In the genomic region with DNA sequence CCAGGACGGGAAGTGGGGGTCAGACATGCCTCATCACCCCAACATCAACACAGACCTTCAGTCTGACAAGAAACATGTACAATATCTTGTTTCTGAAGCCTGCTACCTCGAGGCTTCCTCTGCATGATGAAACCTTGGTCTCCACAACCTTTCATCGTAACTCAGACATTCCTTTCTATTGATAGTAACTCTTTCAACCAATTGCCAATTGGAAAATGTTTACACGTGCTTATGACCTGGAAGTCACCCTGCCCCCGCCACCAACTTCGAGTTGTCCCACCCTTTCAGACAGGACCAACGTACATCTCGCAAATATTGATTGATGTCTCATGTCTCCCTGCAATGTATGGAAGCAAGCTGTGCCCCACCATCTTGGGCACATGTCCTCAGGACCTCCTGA, we compare ENCODE assay signal across 1 cellular context.
A peak's percentile ranks its signal among the peaks of the same experiment; 100 is the strongest.
TF ChIP-seq lines count a peak whose summit lies in the region.

No MANE protein-coding gene starts in this region.

TF ChIP-seq in HepG2, 621 proteins besides CTCF, POLR2A, EP300 and RAD21 (continued from another document):
- peak; percentile 59; the same call in 1 of the 2 replicates for TF ChIP-seq NCOA2 (CRISPR knock-in tag; IDR thresholded peaks at IDR 0.05)
- TF ChIP-seq ZNF644 (CRISPR knock-in tag; IDR thresholded peaks at IDR 0.05; ENCODE audit: low read depth), result peak; percentile 61; the same call in 1 of the 2 replicates
- TF ChIP-seq RARA (CRISPR knock-in tag; IDR thresholded peaks at IDR 0.05), result peak; percentile 95
- 0 out of 2 replicates have a peak, but pooled peaks have one; percentile 42 for TF ChIP-seq NR2F6 (IDR thresholded peaks at IDR 0.05)
- TF ChIP-seq NR2F6 (CRISPR knock-in tag; IDR thresholded peaks at IDR 0.05), result no peak
- TF ChIP-seq, protein P1, sequence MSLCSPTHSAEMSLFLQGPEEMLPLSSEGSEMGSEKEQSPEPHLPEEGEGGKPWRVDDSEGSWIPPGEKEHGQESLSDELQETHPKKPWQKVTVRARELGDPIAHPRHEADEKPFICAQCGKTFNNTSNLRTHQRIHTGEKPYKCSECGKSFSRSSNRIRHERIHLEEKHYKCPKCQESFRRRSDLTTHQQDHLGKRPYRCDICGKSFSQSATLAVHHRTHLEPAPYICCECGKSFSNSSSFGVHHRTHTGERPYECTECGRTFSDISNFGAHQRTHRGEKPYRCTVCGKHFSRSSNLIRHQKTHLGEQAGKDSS (CRISPR knock-in tag; IDR thresholded peaks at IDR 0.05; ENCODE audit: borderline replicate concordance, low read depth), result no peak
- TF ChIP-seq, protein P2, sequence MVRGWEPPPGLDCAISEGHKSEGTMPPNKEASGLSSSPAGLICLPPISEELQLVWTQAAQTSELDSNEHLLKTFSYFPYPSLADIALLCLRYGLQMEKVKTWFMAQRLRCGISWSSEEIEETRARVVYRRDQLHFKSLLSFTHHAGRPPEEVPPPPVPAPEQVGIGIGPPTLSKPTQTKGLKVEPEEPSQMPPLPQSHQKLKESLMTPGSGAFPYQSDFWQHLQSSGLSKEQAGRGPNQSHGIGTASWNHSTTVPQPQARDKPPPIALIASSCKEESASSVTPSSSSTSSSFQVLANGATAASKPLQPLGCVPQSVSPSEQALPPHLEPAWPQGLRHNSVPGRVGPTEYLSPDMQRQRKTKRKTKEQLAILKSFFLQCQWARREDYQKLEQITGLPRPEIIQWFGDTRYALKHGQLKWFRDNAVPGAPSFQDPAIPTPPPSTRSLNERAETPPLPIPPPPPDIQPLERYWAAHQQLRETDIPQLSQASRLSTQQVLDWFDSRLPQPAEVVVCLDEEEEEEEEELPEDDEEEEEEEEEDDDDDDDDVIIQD (CRISPR knock-in tag; IDR thresholded peaks at IDR 0.05; ENCODE audit: low read depth), result peak; percentile 37; the same call in 1 of the 2 replicates
- TF ChIP-seq ONECUT2 (CRISPR knock-in tag; IDR thresholded peaks at IDR 0.05), result peak; percentile 46; the same call in 1 of the 2 replicates
- peak; percentile 60 for TF ChIP-seq MED1 (CRISPR knock-in tag; IDR thresholded peaks at IDR 0.05)
- TF ChIP-seq FOXP1 (IDR thresholded peaks at IDR 0.05), result no peak
- TF ChIP-seq FOXP1 (CRISPR knock-in tag; IDR thresholded peaks at IDR 0.05), result peak; percentile 57
- TF ChIP-seq ZNF33A (CRISPR knock-in tag; IDR thresholded peaks at IDR 0.05; ENCODE audit: borderline replicate concordance), result no peak
- TF ChIP-seq, protein P3, sequence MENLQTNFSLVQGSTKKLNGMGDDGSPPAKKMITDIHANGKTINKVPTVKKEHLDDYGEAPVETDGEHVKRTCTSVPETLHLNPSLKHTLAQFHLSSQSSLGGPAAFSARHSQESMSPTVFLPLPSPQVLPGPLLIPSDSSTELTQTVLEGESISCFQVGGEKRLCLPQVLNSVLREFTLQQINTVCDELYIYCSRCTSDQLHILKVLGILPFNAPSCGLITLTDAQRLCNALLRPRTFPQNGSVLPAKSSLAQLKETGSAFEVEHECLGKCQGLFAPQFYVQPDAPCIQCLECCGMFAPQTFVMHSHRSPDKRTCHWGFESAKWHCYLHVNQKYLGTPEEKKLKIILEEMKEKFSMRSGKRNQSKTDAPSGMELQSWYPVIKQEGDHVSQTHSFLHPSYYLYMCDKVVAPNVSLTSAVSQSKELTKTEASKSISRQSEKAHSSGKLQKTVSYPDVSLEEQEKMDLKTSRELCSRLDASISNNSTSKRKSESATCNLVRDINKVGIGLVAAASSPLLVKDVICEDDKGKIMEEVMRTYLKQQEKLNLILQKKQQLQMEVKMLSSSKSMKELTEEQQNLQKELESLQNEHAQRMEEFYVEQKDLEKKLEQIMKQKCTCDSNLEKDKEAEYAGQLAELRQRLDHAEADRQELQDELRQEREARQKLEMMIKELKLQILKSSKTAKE (CRISPR knock-in tag; IDR thresholded peaks at IDR 0.05; ENCODE audit: borderline replicate concordance), result 0 out of 2 replicates have a peak, but pooled peaks have one; percentile 56
- no peak for TF ChIP-seq CENPX (CRISPR knock-in tag; IDR thresholded peaks at IDR 0.05)
- TF ChIP-seq SIX1 (CRISPR knock-in tag; IDR thresholded peaks at IDR 0.05; ENCODE audit: borderline replicate concordance), result no peak
